ENCODE assay signal across 16 cellular contexts in the genomic region with DNA sequence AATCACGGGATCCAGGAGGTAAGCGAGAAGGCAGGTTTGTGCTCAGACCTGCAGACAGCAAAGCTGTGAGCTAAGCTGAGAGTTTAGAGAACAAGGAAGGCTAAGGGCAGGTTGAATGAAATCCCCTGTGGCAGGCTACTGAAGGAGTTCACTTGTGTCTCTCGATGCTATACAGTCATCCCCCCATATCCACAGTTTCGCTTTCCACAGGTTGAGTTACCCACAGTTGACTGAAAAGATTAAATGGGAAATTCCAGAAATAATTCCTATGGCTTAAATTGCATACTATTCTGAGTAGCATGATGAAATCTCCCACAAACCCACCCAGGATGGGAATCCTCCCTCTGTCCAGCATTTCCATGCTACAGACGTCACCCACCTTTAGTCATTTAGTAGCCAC. TPM values are rescaled to one million over a fixed set of nuclear protein-coding genes. Genes with fewer than 3 reads are reported as not detected.
DNase-seq lines count a peak whose midpoint lies in the region; ATAC-seq, FAIRE-seq and TF ChIP-seq lines count a peak whose summit lies in the region.
"Had no signal": no experiment of that assay in that cellular context is flagged by ENCODE, and none has a peak within 500 bp of the region (broad histone marks: within the 10 kb centered on the region; RNA-seq: fewer than 3 reads in every experiment).

No MANE protein-coding gene starts in this region.

- no peak overlapping the region for H3K4me3 ChIP-seq in fibroblast of villous mesenchyme (ENCODE audit: low read depth, low read length)
- H3K4me3 ChIP-seq: spleen had no signal

- no peak for TF ChIP-seq CTCF in fibroblast of villous mesenchyme (IDR thresholded peaks at IDR 0.05; ENCODE audit: insufficient read depth, low read depth, low read length)
- no peak for TF ChIP-seq CTCF in D721Med (IDR thresholded peaks at IDR 0.05; ENCODE audit: insufficient read depth, missing control alignments)

- DNase-seq in fibroblast of villous mesenchyme (ENCODE audit: low read depth) (peak; percentile 56), islet precursor cell (no peak), T-helper 2 cell (no peak), D721Med (ENCODE audit: insufficient read length, low spot score) (no peak)
- DNase-seq: COR-L47, GDM1, head of caudate nucleus, KBM-7, NCI-H146, NCI-H524, spleen, SW 1271 had no signal

- FAIRE-seq in D721Med (lab: Jason Lieb, UNC), result no peak

- peak; percentile 38 for ATAC-seq in GM18511 (IDR thresholded peaks at IDR 0.05; ENCODE audit: unreplicated experiment)
- peak; percentile 56 for ATAC-seq in GM21529 (IDR thresholded peaks at IDR 0.05; ENCODE audit: unreplicated experiment)
- ATAC-seq in HG03342 (IDR thresholded peaks at IDR 0.05; ENCODE audit: unreplicated experiment), result peak; percentile 62
- ATAC-seq in HG03135 (IDR thresholded peaks at IDR 0.05; ENCODE audit: unreplicated experiment), result no peak

RNA-seq across cellular contexts. Expression of gene ABCC4, which starts 49.6 kb away (rescaled TPM):
- 56.6 and 65.7 TPM in 2 replicates for total RNA-seq in fibroblast of villous mesenchyme
